In the genomic region with DNA sequence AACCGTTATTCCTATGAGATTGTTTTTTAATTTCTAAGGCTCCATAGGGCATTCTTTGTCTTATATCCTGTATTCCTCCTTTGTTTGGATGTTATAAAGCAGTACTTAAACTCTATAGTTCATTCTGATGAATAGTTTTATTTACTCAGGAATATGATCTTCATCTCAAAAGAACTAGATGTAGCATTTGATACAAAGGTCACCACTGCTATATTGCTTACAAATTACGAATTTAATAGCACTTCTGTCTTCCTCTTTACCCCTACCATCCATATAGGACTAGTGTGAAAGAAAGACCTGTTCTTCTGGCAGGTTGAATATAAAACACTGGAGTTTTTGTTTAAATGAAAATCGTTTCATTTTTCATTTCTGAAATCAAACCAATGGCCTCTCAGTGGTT, we compare ENCODE assay signal across 15 cellular contexts.
A peak's percentile ranks its signal among the peaks of the same experiment; 100 is the strongest.
DNase-seq lines count a peak whose midpoint lies in the region; ATAC-seq, FAIRE-seq and TF ChIP-seq lines count a peak whose summit lies in the region.
"Had no signal": no experiment of that assay in that cellular context is flagged by ENCODE, and none has a peak within 500 bp of the region (broad histone marks: within the 10 kb centered on the region; RNA-seq: fewer than 3 reads in every experiment).

No MANE protein-coding gene starts in this region.

- peak overlapping the region; percentile 7 for H3K9ac ChIP-seq in SK-N-MC (ENCODE audit: insufficient read length)
- H3K9ac ChIP-seq: BLaER1, GM23248 had no signal

- H3K4me3 ChIP-seq in cardiac muscle cell = no peak overlapping the region
- no peak overlapping the region for H3K4me3 ChIP-seq in right cardiac atrium (ENCODE audit: low read length)
- no peak overlapping the region for H3K4me3 ChIP-seq in SK-N-MC
- H3K4me3 ChIP-seq in MG63 = no peak overlapping the region
- H3K4me3 ChIP-seq: BLaER1, GM23248, HAP-1 had no signal

- 70% methylated on average over 3 of the region's 3 CpGs for WGBS in right cardiac atrium

- ATAC-seq in right cardiac atrium = no peak

- H3K36me3 ChIP-seq in cardiac muscle cell = no peaks in the 10 kb centered on the region
- no peaks in the 10 kb centered on the region for H3K36me3 ChIP-seq in SK-N-MC (ENCODE audit: insufficient read depth, low read length)
- no peaks in the 10 kb centered on the region for H3K36me3 ChIP-seq in MG63
- H3K36me3 ChIP-seq: BLaER1, HAP-1 had no signal

- H3K4me1 ChIP-seq in cardiac muscle cell (ENCODE audit: low read depth) (peaks cover 16% of the 10 kb centered on the region), right cardiac atrium (ENCODE audit: control insufficient read depth, insufficient read depth, low read length) (no peaks in the 10 kb centered on the region)
- H3K4me1 ChIP-seq: BLaER1, HAP-1 had no signal

- H3K27ac ChIP-seq in cardiac muscle cell (peak overlapping the region; percentile 78), right cardiac atrium (ENCODE audit: low read length) (no peak overlapping the region), SK-N-MC (peak overlapping the region; percentile 73; the same call in 1 of the 2 replicates)
- H3K27ac ChIP-seq: BLaER1, GM23248 had no signal

- H3K27me3 ChIP-seq in cardiac muscle cell (no peaks in the 10 kb centered on the region), right cardiac atrium (ENCODE audit: control insufficient read depth, insufficient read depth) (no peaks in the 10 kb centered on the region), MG63 (no peaks in the 10 kb centered on the region)
- H3K27me3 ChIP-seq: BLaER1 had no signal

- DNase-seq in NCI-H1092 treated with DMSO at 0.1 percent for 48 hours (lab: John Stamatoyannopoulos, UW) (peak; percentile 31), NCI-H1092 (lab: John Stamatoyannopoulos, UW) (no peak), cardiac muscle cell (ENCODE audit: low read depth in 1 of 2, low spot score in 1 of 2) (no peak), right cardiac atrium (no peak), SK-N-MC (ENCODE audit: low read depth, low spot score) (no peak), MG63 (no peak), RCC 7860 (ENCODE audit: low spot score) (no peak)
- DNase-seq: 8988T; Calu3; CD4-positive, alpha-beta memory T cell had no signal

- FAIRE-seq in RCC 7860 (lab: Jason Lieb, UNC) = no peak
- FAIRE-seq: GM12891, GM19239 had no signal

- intact Hi-C loops in right cardiac atrium (cut with DNase I) = no loop called here

- no peak for TF ChIP-seq CTCF in cardiac muscle cell (IDR thresholded peaks at IDR 0.05; ENCODE audit: low read depth, low read length)

- H3K9me3 ChIP-seq in cardiac muscle cell (ENCODE audit: low read depth) (no peaks in the 10 kb centered on the region), right cardiac atrium (ENCODE audit: control insufficient read depth, low read length) (no peaks in the 10 kb centered on the region), SK-N-MC (ENCODE audit: low read depth, low read length) (no peaks in the 10 kb centered on the region), MG63 (no peaks in the 10 kb centered on the region)
